ENCODE assay signal across 21 cellular contexts in the genomic region with DNA sequence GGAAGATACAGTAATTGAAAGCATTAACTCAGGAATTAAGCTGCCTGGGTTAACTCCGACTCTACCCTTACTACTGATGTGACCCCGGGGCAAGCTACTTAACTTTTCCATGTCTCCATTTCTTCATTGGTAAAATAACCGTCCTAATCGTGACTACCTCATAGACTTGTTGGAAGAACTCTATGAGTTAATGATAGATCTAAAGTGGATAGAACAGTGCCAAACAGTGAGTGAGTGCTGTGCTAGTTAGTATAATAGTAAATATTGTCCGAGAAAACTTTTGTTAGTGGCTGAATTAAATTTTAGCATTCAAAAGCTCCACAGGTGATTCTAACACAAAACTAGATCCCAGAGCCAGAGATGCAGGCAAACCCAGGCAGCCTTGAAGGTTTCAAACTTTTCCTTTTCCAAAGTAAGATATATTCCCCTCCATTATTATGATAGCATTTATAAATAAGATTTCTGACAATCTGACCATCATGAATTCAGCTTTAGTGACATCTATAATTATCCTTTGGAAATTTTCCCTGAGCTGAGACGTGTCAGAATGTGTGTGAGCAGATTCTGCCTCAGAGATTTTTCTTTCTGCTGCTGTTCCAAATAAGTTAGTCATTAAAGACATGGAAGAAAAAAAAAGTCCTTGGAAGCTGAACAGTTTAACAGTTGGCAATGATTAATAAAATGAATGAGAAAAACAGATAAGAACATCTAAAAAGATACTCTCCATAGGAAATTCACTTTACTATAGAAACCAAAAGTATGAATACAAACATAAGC.
"Had no signal": no experiment of that assay in that cellular context is flagged by ENCODE, and none has a peak within 500 bp of the region (broad histone marks: within the 10 kb centered on the region; RNA-seq: fewer than 3 reads in every experiment).

No MANE protein-coding gene starts in this region.

- H3K4me1 Mint-ChIP-seq: activated CD4-positive, alpha-beta T cell treated with anti-CD3 and anti-CD28 coated beads, Interleukin-2, amount 10 ng/mL, durations not matched to agents 7 days and 5 days; activated naive CD8-positive, alpha-beta T cell treated with anti-CD3 and anti-CD28 coated beads, Interleukin-2, amount 10 ng/mL, durations not matched to agents 7 days and 5 days; stimulated activated memory B cell treated with anti-CD40 and anti-IgM and Interleukin-4, amounts not matched to agents 10 μg/mL and 1 μg/mL and 100 μg/mL, for 72 hours had no signal

- DNase-seq: activated CD4-positive, alpha-beta T cell treated with anti-CD3 and anti-CD28 coated beads, Interleukin-2, amount 10 ng/mL, durations not matched to agents 7 days and 5 days; activated CD8-positive, alpha-beta T cell treated with anti-CD3 and anti-CD28 coated beads, Interleukin-2, amount 10 ng/mL, durations not matched to agents 7 days and 5 days; activated naive CD4-positive, alpha-beta T cell treated with Interleukin-2 at 50 U/mL for 16 hours; activated naive CD8-positive, alpha-beta T cell treated with anti-CD3 and anti-CD28 coated beads, Interleukin-2, amount 10 ng/mL, durations not matched to agents 7 days and 5 days; activated T-cell treated with anti-CD3 and anti-CD28 coated beads, Interleukin-2, amount 50 U/mL, for 24 hours; amygdala; dermis blood vessel endothelial cell; effector memory CD8-positive, alpha-beta T cell; foreskin melanocyte; lower lobe of right lung; nucleus accumbens; right cardiac atrium; stimulated activated CD4-positive, alpha-beta T cell treated with anti-CD3 and anti-CD28 coated beads, Interleukin-4, amount 100 ng/mL, for 24 hours had no signal

- H3K4me3 Mint-ChIP-seq: activated CD4-positive, alpha-beta T cell treated with anti-CD3 and anti-CD28 coated beads, Interleukin-2, amount 10 ng/mL, durations not matched to agents 7 days and 5 days; activated CD8-positive, alpha-beta T cell treated with anti-CD3 and anti-CD28 coated beads, Interleukin-2, amount 10 ng/mL, durations not matched to agents 7 days and 5 days; activated naive CD8-positive, alpha-beta T cell treated with anti-CD3 and anti-CD28 coated beads, Interleukin-2, amount 10 ng/mL, durations not matched to agents 7 days and 5 days; activated T-cell treated with anti-CD3 and anti-CD28 coated beads, Interleukin-2, amount 50 U/mL, for 24 hours; effector memory CD8-positive, alpha-beta T cell; natural killer cell treated with Interleukin-12 subunit alpha and Interleukin-12 subunit beta and Interleukin-15 and Interleukin-18, amount 100 ng/mL, for 72 hours; stimulated activated memory B cell treated with anti-CD40 and anti-IgM and Interleukin-4, amounts not matched to agents 10 μg/mL and 1 μg/mL and 100 μg/mL, for 72 hours; T-helper 1 cell treated with Interleukin-12 subunit alpha and Interleukin-12 subunit beta and Interleukin-4 antibody, amounts not matched to agents 30 μg/mL and 1 μg/mL, for 36 hours had no signal

- H3K36me3 Mint-ChIP-seq: activated naive CD8-positive, alpha-beta T cell treated with anti-CD3 and anti-CD28 coated beads, Interleukin-2, amount 10 ng/mL, durations not matched to agents 7 days and 5 days; natural killer cell treated with Interleukin-12 subunit alpha and Interleukin-12 subunit beta and Interleukin-15 and Interleukin-18, amount 100 ng/mL, for 72 hours; stimulated activated memory B cell treated with anti-CD40 and anti-IgM and Interleukin-4, amounts not matched to agents 10 μg/mL and 1 μg/mL and 100 μg/mL, for 72 hours had no signal

- H3K27ac Mint-ChIP-seq: activated CD4-positive, alpha-beta T cell treated with anti-CD3 and anti-CD28 coated beads, Interleukin-2, amount 10 ng/mL, durations not matched to agents 7 days and 5 days; activated CD8-positive, alpha-beta T cell treated with anti-CD3 and anti-CD28 coated beads, Interleukin-2, amount 10 ng/mL, durations not matched to agents 7 days and 5 days; activated naive CD8-positive, alpha-beta T cell treated with anti-CD3 and anti-CD28 coated beads, Interleukin-2, amount 10 ng/mL, durations not matched to agents 7 days and 5 days; activated T-cell treated with anti-CD3 and anti-CD28 coated beads, Interleukin-2, amount 50 U/mL, for 24 hours; activated T-helper 2 cell treated with anti-CD3 and anti-CD28 coated beads, Interferon-gamma antibody, Interleukin-2, Interleukin-4, amounts not matched to agents 10 μg/mL and 5 μg/mL and 100 μg/mL, durations not matched to agents 14 hours and 24 hours and 36 hours; effector memory CD8-positive, alpha-beta T cell; natural killer cell treated with Interleukin-12 subunit alpha and Interleukin-12 subunit beta and Interleukin-15 and Interleukin-18, amount 100 ng/mL, for 72 hours; progenitor cell of endocrine pancreas; stimulated activated memory B cell treated with anti-CD40 and anti-IgM and Interleukin-4, amounts not matched to agents 10 μg/mL and 1 μg/mL and 100 μg/mL, for 72 hours; T-helper 1 cell treated with Interleukin-12 subunit alpha and Interleukin-12 subunit beta and Interleukin-4 antibody, amounts not matched to agents 30 μg/mL and 1 μg/mL, for 36 hours had no signal

- H3K36me3 ChIP-seq: lower lobe of right lung, thoracic aorta had no signal

- H3K4me3 ChIP-seq: lower lobe of right lung, smooth muscle cell, thoracic aorta had no signal

- ATAC-seq: activated CD4-positive, CD25-positive, alpha-beta regulatory T cell treated with anti-CD3 and anti-CD28 coated beads, Interleukin-2, amount 50 U/mL, for 24 hours; activated CD8-positive, alpha-beta T cell treated with anti-CD3 and anti-CD28 coated beads, Interleukin-2, amount 10 ng/mL, durations not matched to agents 7 days and 5 days; effector memory CD8-positive, alpha-beta T cell; lower lobe of right lung; natural killer cell treated with Interleukin-12 subunit alpha and Interleukin-12 subunit beta and Interleukin-15 and Interleukin-18, amount 100 ng/mL, for 72 hours; stimulated activated memory B cell treated with anti-CD40 and anti-IgM and Interleukin-4, amounts not matched to agents 10 μg/mL and 1 μg/mL and 100 μg/mL, for 72 hours had no signal

- H3K9me3 ChIP-seq: lower lobe of right lung, thoracic aorta had no signal

- H3K4me2 ChIP-seq: smooth muscle cell had no signal

- H3K27ac ChIP-seq: lower lobe of right lung, thoracic aorta had no signal

- H3K9me3 Mint-ChIP-seq: activated CD4-positive, alpha-beta T cell treated with anti-CD3 and anti-CD28 coated beads, Interleukin-2, amount 10 ng/mL, durations not matched to agents 7 days and 5 days; stimulated activated memory B cell treated with anti-CD40 and anti-IgM and Interleukin-4, amounts not matched to agents 10 μg/mL and 1 μg/mL and 100 μg/mL, for 72 hours had no signal

- H3K4me1 ChIP-seq: lower lobe of right lung had no signal

- H3K27me3 Mint-ChIP-seq: activated CD4-positive, alpha-beta T cell treated with anti-CD3 and anti-CD28 coated beads, Interleukin-2, amount 10 ng/mL, durations not matched to agents 7 days and 5 days; activated naive CD8-positive, alpha-beta T cell treated with anti-CD3 and anti-CD28 coated beads, Interleukin-2, amount 10 ng/mL, durations not matched to agents 7 days and 5 days; activated T-cell treated with anti-CD3 and anti-CD28 coated beads, Interleukin-2, amount 50 U/mL, for 24 hours; effector memory CD8-positive, alpha-beta T cell; natural killer cell treated with Interleukin-12 subunit alpha and Interleukin-12 subunit beta and Interleukin-15 and Interleukin-18, amount 100 ng/mL, for 72 hours; progenitor cell of endocrine pancreas; stimulated activated memory B cell treated with anti-CD40 and anti-IgM and Interleukin-4, amounts not matched to agents 10 μg/mL and 1 μg/mL and 100 μg/mL, for 72 hours had no signal
